Comparison of ENCODE assay signal across 11 cellular contexts in genomic region chr19:45968626-45969025, GRCh38. TPM values are rescaled to one million over a fixed set of nuclear protein-coding genes. Genes with fewer than 3 reads are reported as not detected.
"Had no signal": no experiment of that assay in that cellular context is flagged by ENCODE, and none has a peak within 500 bp of the region (broad histone marks: within the 10 kb centered on the region; RNA-seq: fewer than 3 reads in every experiment).

No MANE protein-coding gene starts in this region.

- H3K36me3 Mint-ChIP-seq: IgD-negative memory B cell had no signal

- ATAC-seq: GM23338, HepG2 had no signal

- H3K4me3 ChIP-seq: GM23338 had no signal

- H2AFZ ChIP-seq: GM23338 had no signal

- FAIRE-seq: H1, H54, HepG2 had no signal

- H3K4me2 ChIP-seq: GM23338 had no signal

- H3K27ac ChIP-seq: HL-60 had no signal

- H3K9me3 Mint-ChIP-seq: GM23338, H9, HFFc6 had no signal

- DNase-seq: H9, HCEC 1CT, HFFc6, KBM-7 had no signal

- H3K27ac Mint-ChIP-seq: GM23338, H9, HFFc6, IgD-negative memory B cell had no signal

- H3K4me3 Mint-ChIP-seq: GM23338, H9, HFFc6, IgD-negative memory B cell had no signal

RNA-seq across cellular contexts. Expression of gene NOVA2, which starts 5.0 kb away (rescaled TPM):
- total RNA-seq: HepG2 had no signal
- polyA plus RNA-seq: HepG2, IgD-negative memory B cell had no signal

RNA-seq across cellular contexts. Expression of gene NANOS2, which starts 54.0 kb away (rescaled TPM):
- total RNA-seq: H1, H9, HepG2, HFFc6, HT1080 had no signal
- polyA plus RNA-seq: HepG2, IgD-negative memory B cell had no signal

RNA-seq across cellular contexts. Expression of gene PGLYRP1, which starts 54.2 kb away (rescaled TPM):
- total RNA-seq: GM23338, H1, H9, HepG2, HFFc6, HT1080 had no signal
- polyA plus RNA-seq: GM23338, H1, HepG2, IgD-negative memory B cell had no signal
